In genomic region chr11:63608353-63609345, GRCh38 we compare ENCODE assay signal across 11 cellular contexts. TPM values are rescaled to one million over a fixed set of nuclear protein-coding genes. Genes with fewer than 3 reads are reported as not detected.
DNase-seq lines count a peak whose midpoint lies in the region; ATAC-seq and TF ChIP-seq lines count a peak whose summit lies in the region.
"Had no signal": no experiment of that assay in that cellular context is flagged by ENCODE, and none has a peak within 500 bp of the region (broad histone marks: within the 10 kb centered on the region; RNA-seq: fewer than 3 reads in every experiment).

No MANE protein-coding gene starts in this region.

- H3K9me3 ChIP-seq in skeletal muscle tissue (ENCODE audit: control insufficient read depth in 3 of 3, low read length in 3 of 3): no peaks in the 10 kb centered on the region
- no peaks in the 10 kb centered on the region for H3K9me3 ChIP-seq in vagina

- no peaks in the 10 kb centered on the region for H3K36me3 Mint-ChIP-seq in activated naive CD8-positive, alpha-beta T cell treated with anti-CD3 and anti-CD28 coated beads, Interleukin-2, amount 50 U/mL, for 24 hours (ENCODE audit: low read depth)

- peaks cover 4% of the 10 kb centered on the region for H3K27me3 Mint-ChIP-seq in activated naive CD8-positive, alpha-beta T cell treated with anti-CD3 and anti-CD28 coated beads, Interleukin-2, amount 50 U/mL, for 24 hours

- H3K4me3 Mint-ChIP-seq in activated naive CD8-positive, alpha-beta T cell treated with anti-CD3 and anti-CD28 coated beads, Interleukin-2, amount 50 U/mL, for 24 hours: peak overlapping the region; percentile 1
- H3K4me3 Mint-ChIP-seq: activated T-cell treated with anti-CD3 and anti-CD28 coated beads, Interleukin-2, amount 50 U/mL, for 72 hours had no signal

- DNase-seq in ELR (ENCODE audit: low read depth) (peak; percentile 77), foreskin keratinocyte (peak in 1 of 2 donors; percentile 36), vagina (ENCODE audit: extremely low spot score in 2 of 2) (no peak), NCI-H146 (lab: John Stamatoyannopoulos, UW) (no peak)
- DNase-seq in activated naive CD8-positive, alpha-beta T cell treated with anti-CD3 and anti-CD28 coated beads, Interleukin-2, amount 50 U/mL, for 24 hours: peak; percentile 23
- DNase-seq in activated T-cell treated with anti-CD3 and anti-CD28 coated beads, Interleukin-2, amount 50 U/mL, for 1 hour: no peak
- DNase-seq: activated T-cell treated with anti-CD3 and anti-CD28 coated beads, Interleukin-2, amount 50 U/mL, for 72 hours; stimulated activated CD8-positive, alpha-beta memory T cell treated with anti-CD3 and anti-CD28 coated beads, Interleukin-4, amount 100 ng/mL, for 48 hours had no signal

- H3K4me1 ChIP-seq in foreskin keratinocyte (peaks cover 5% of the 10 kb centered on the region), skeletal muscle tissue (ENCODE audit: control insufficient read depth in 3 of 3, insufficient read depth in 3 of 3, low read length in 3 of 3) (peaks cover 30 to 39% (median 34%) of the 10 kb centered on the region in 3 donors), vagina (peaks cover 23% of the 10 kb centered on the region)

- peak overlapping the region; percentile 60 for H3K27ac Mint-ChIP-seq in activated naive CD8-positive, alpha-beta T cell treated with anti-CD3 and anti-CD28 coated beads, Interleukin-2, amount 50 U/mL, for 24 hours
- H3K27ac Mint-ChIP-seq: activated T-cell treated with anti-CD3 and anti-CD28 coated beads, Interleukin-2, amount 50 U/mL, for 72 hours had no signal

- H3K27ac ChIP-seq in foreskin keratinocyte (no peak overlapping the region), skeletal muscle tissue (ENCODE audit: low read depth, low read length) (peak overlapping the region; percentile 71), vagina (no peak overlapping the region)

- H3K36me3 ChIP-seq in skeletal muscle tissue (ENCODE audit: control insufficient read depth in 3 of 3, insufficient read depth in 3 of 3, low read length in 3 of 3) (peaks cover 0 to 3% (median 0%) of the 10 kb centered on the region in 3 donors), vagina (no peaks in the 10 kb centered on the region)

- TF ChIP-seq CTCF in foreskin keratinocyte (conservative IDR thresholded peaks at IDR 0.05) (no peak), vagina (IDR thresholded peaks at IDR 0.05) (no peak)

- peaks cover 34% of the 10 kb centered on the region for H3K4me1 Mint-ChIP-seq in activated naive CD8-positive, alpha-beta T cell treated with anti-CD3 and anti-CD28 coated beads, Interleukin-2, amount 50 U/mL, for 24 hours

- no peaks in the 10 kb centered on the region for H3K9me3 Mint-ChIP-seq in activated naive CD8-positive, alpha-beta T cell treated with anti-CD3 and anti-CD28 coated beads, Interleukin-2, amount 50 U/mL, for 24 hours
- H3K9me3 Mint-ChIP-seq: activated T-cell treated with anti-CD3 and anti-CD28 coated beads, Interleukin-2, amount 50 U/mL, for 72 hours had no signal

- peak overlapping the region in 1 of 3 donors; percentile 69 for H3K9ac ChIP-seq in skeletal muscle tissue (ENCODE audit: low read depth in 1 of 3, low read length in 3 of 3)

- H3K27me3 ChIP-seq in foreskin keratinocyte: peaks cover 12% of the 10 kb centered on the region
- no peaks in the 10 kb centered on the region for H3K27me3 ChIP-seq in skeletal muscle tissue (ENCODE audit: control insufficient read depth in 3 of 3, insufficient read depth in 3 of 3, low read length in 3 of 3)
- no peaks in the 10 kb centered on the region for H3K27me3 ChIP-seq in vagina

- no peak for TF ChIP-seq POLR2A in vagina (IDR thresholded peaks at IDR 0.05)

- ATAC-seq in activated naive CD8-positive, alpha-beta T cell treated with anti-CD3 and anti-CD28 coated beads, Interleukin-2, amount 50 U/mL, for 24 hours: peak; percentile 47
- peak; percentile 41 for ATAC-seq in foreskin keratinocyte
- no peak for ATAC-seq in HG03565 (IDR thresholded peaks at IDR 0.05; ENCODE audit: unreplicated experiment)
- ATAC-seq: esophagus mucosa had no signal

- intact Hi-C loops in vagina (cut with DNase I): no loop called here

- H3K4me3 ChIP-seq in skeletal muscle tissue (ENCODE audit: low read length in 3 of 3) (peak overlapping the region in 2 of 3 donors; percentile 24 to 41), vagina (no peak overlapping the region)

RNA-seq across cellular contexts. Expression of gene PLAAT3, which starts 5.6 kb away (rescaled TPM):
- total RNA-seq in foreskin keratinocyte (0.14 and 0.58 TPM in 2 replicates), skeletal muscle tissue (19.8 TPM), vagina (17.2 TPM)
- polyA plus RNA-seq in foreskin keratinocyte: 0.26 and 0.74 TPM in 2 replicates

RNA-seq across cellular contexts. Expression of gene PLAAT2, which starts 45.5 kb away (rescaled TPM):
- total RNA-seq in foreskin keratinocyte (0.20 TPM in 1 of 2 replicates, not detected in the other), skeletal muscle tissue (not detected), vagina (not detected)
- polyA plus RNA-seq in foreskin keratinocyte: 0.22 TPM in 1 of 2 replicates, not detected in the other

Comparison
In these comparisons a context has a peak if more than half of its experiments do, and no peak if none do; other contexts are left out.
1. DNase-seq: peak in ELR (single experiment) and activated naive CD8-positive, alpha-beta T cell treated with anti-CD3 and anti-CD28 coated beads, Interleukin-2, amount 50 U/mL, for 24 hours (single experiment); none in vagina (0 of 2), activated T-cell treated with anti-CD3 and anti-CD28 coated beads, Interleukin-2, amount 50 U/mL, for 1 hour (single experiment) and NCI-H146 (single experiment).
2. H3K4me3 ChIP-seq: peak in skeletal muscle tissue (2 of 3); none in vagina (0 of 2).
3. RNA of gene PLAAT3, which starts 5.6 kb away (total RNA-seq): 19.8 TPM in skeletal muscle tissue (single experiment) and 17.2 TPM in vagina (single experiment); 0.14 to 0.58 TPM in foreskin keratinocyte; every median in the first group is over 10 times any median in the second.